In genomic region chr18:34929336-34929780, GRCh38 we compare ENCODE assay signal across 11 cellular contexts.
DNase-seq lines count a peak whose midpoint lies in the region; ATAC-seq and TF ChIP-seq lines count a peak whose summit lies in the region.
"Had no signal": no experiment of that assay in that cellular context is flagged by ENCODE, and none has a peak within 500 bp of the region (broad histone marks: within the 10 kb centered on the region; RNA-seq: fewer than 3 reads in every experiment).

No MANE protein-coding gene starts in this region.

- no peaks in the 10 kb centered on the region for H4K20me1 ChIP-seq in IMR-90 (ENCODE audit: insufficient read depth, low read length)

- peak overlapping the region; percentile 5 to 58; a peak in 2 of 4 replicates for H4K8ac ChIP-seq in IMR-90 (ENCODE audit: low read depth in 2 of 2, low read length in 2 of 2)

- H2BK20ac ChIP-seq in IMR-90 (ENCODE audit: low read depth, low read length): peak overlapping the region; percentile 70; the same call in 1 of the 2 replicates

- POLR2A ChIA-PET in IMR-90 (lab: Charles Lee; ENCODE audit: unreplicated experiment) (no interaction called here), GM10248 (lab: Yijun Ruan, JAX) (no interaction called here)

- CTCF ChIA-PET in IMR-90 (lab: Yijun Ruan, JAX) (interaction anchor here (1.0 kb wide), 1 partner anchor 214 kb away, joined by 3 read pairs; no protein-coding TSS in a partner anchor), GM10248 (lab: Yijun Ruan, JAX) (interaction anchor here (1.0 to 1.5 kb wide), 2 partner anchors 9 to 20 kb away, joined by 3 read pairs; no protein-coding TSS in a partner anchor)

- TF ChIP-seq RAD21 in IMR-90 (IDR thresholded peaks at IDR 0.05; ENCODE audit: low read length): no peak

- H3K27ac ChIP-seq in IMR-90 (ENCODE audit: insufficient read depth, low read length): peak overlapping the region; percentile 56; the same call in 1 of the 2 replicates

- no peaks in the 10 kb centered on the region for H3K27me3 ChIP-seq in IMR-90 (ENCODE audit: control insufficient read depth, insufficient read depth, low read length)
- H3K27me3 ChIP-seq in adipocyte (replicated peaks; ENCODE audit: control insufficient read depth, insufficient read depth, low read length): no peaks in the 10 kb centered on the region

- ATAC-seq in IMR-90 (ENCODE audit: low read depth) (peak; percentile 94), left colon (peak; percentile 62), GM21576 (IDR thresholded peaks at IDR 0.05; ENCODE audit: unreplicated experiment) (no peak), GM18502 (IDR thresholded peaks at IDR 0.05; ENCODE audit: poor library complexity, unreplicated experiment) (no peak)

- dilution Hi-C loops in IMR-90 (cut with HindIII; ENCODE audit: low sequenced_read_pairs, unreplicated experiment): no loop called here

- no peak for TF ChIP-seq POLR2A in IMR-90 (IDR thresholded peaks at IDR 0.05; ENCODE audit: low read depth, low read length)

- no peak overlapping the region for H3K4me3 ChIP-seq in IMR-90 (ENCODE audit: insufficient read depth, low read depth, low read length)
- no peak overlapping the region for H3K4me3 ChIP-seq in adipocyte (ENCODE audit: low read length)

- peak overlapping the region; percentile 89 for H2BK120ac ChIP-seq in IMR-90 (ENCODE audit: low read depth, low read length)

- H2BK15ac ChIP-seq in IMR-90 (ENCODE audit: low read depth, low read length): no peak overlapping the region; the same call in 2 of the 3 replicates

- peak overlapping the region; percentile 17; the same call in 1 of the 2 replicates for H3K18ac ChIP-seq in IMR-90 (ENCODE audit: low read depth, low read length)

- intact Hi-C loops in IMR-90 (cut with micrococcal nuclease): no loop called here
- intact Hi-C loops in left colon (cut with DNase I, micrococcal nuclease): no loop called here

- H4K5ac ChIP-seq in IMR-90 (ENCODE audit: low read depth, low read length): 0 out of 2 replicates have a peak overlapping the region, but pooled peaks have one; percentile 33

- no peak overlapping the region for H3K56ac ChIP-seq in IMR-90 (ENCODE audit: extremely low read depth, insufficient read depth, low read length)

- no peak overlapping the region for H2AK9ac ChIP-seq in IMR-90 (replicated peaks; ENCODE audit: low read depth, low read length, poor library complexity)

- no peak overlapping the region for H3K23ac ChIP-seq in IMR-90 (ENCODE audit: low read depth, low read length)

- no TSS peak for BruUV-seq in IMR-90 (replicated peaks; lab: Mats Ljungman, UMichigan)

- H3K79me1 ChIP-seq in IMR-90 (ENCODE audit: low read depth in 1 of 2, low read length in 2 of 2): no peaks in the 10 kb centered on the region

- H2AFZ ChIP-seq in IMR-90 (replicated peaks; ENCODE audit: low read length, poor library complexity): peak overlapping the region; percentile 44

- in situ Hi-C loops in IMR-90 (cut with MboI; ENCODE audit: low sequenced_read_pairs): no loop called here

- TF ChIP-seq CTCF in IMR-90 (conservative IDR thresholded peaks at IDR 0.05; ENCODE audit: low read depth, low read length) (no peak), GM10248 (IDR thresholded peaks at IDR 0.05; ENCODE audit: control extremely low read depth, extremely low read depth, low read depth, missing control alignments) (no peak)

- H3K4ac ChIP-seq in IMR-90 (ENCODE audit: low read depth, low read length): peak overlapping the region; percentile 48

- DNase-seq in AG20443 (ENCODE audit: low spot score) (peak; percentile 18), IMR-90 (peak; percentile 91), adipocyte (ENCODE audit: low read depth) (peak; percentile 77), left colon (no peak), GM10248 (ENCODE audit: extremely low spot score) (no peak)
- DNase-seq in activated effector memory CD4-positive, alpha-beta T cell treated with anti-CD3 and anti-CD28 coated beads, Interleukin-2, amount 50 U/mL, for 16 hours: no peak
- DNase-seq: activated gamma-delta T cell, naive B cell, NCI-H1105 treated with DMSO at 0.1 percent for 48 hours had no signal

- H4K91ac ChIP-seq in IMR-90 (ENCODE audit: insufficient read depth, low read depth, low read length): no peak overlapping the region; the same call in 1 of the 2 replicates

- H3K9ac ChIP-seq in IMR-90 (ENCODE audit: low read depth, low read length) (no peak overlapping the region), adipocyte (ENCODE audit: low read length) (no peak overlapping the region)

- H3K4me1 ChIP-seq in IMR-90 (ENCODE audit: control insufficient read depth, insufficient read depth, low read length) (peaks cover 9% of the 10 kb centered on the region), adipocyte (ENCODE audit: control insufficient read depth, insufficient read depth, low read length) (peaks cover 18% of the 10 kb centered on the region)

- peak overlapping the region; percentile 21; the same call in 1 of the 2 replicates for H3K4me2 ChIP-seq in IMR-90 (ENCODE audit: low read depth, low read length)

- H2AK5ac ChIP-seq in IMR-90 (ENCODE audit: low read depth, low read length): no peak overlapping the region

- H3K36me3 ChIP-seq in IMR-90 (ENCODE audit: control insufficient read depth, insufficient read depth, low read length): no peaks in the 10 kb centered on the region
- H3K36me3 ChIP-seq in adipocyte (ENCODE audit: control insufficient read depth, insufficient read depth, low read length, severe bottlenecking): no peaks in the 10 kb centered on the region

- H3K9me3 ChIP-seq in IMR-90 (ENCODE audit: control insufficient read depth, insufficient read depth, low read length) (no peaks in the 10 kb centered on the region), adipocyte (ENCODE audit: control insufficient read depth, low read length) (no peaks in the 10 kb centered on the region)

- WGBS in IMR-90 (ENCODE audit: extremely low coverage in 2 of 2, insufficient read length in 1 of 2), 2 experiments: no CpG with 5 or more reads among the region's 2 CpGs

- H3K14ac ChIP-seq in IMR-90 (replicated peaks; ENCODE audit: low read depth, low read length): peak overlapping the region; percentile 54; the same call in 1 of the 2 replicates

- peaks cover 4% of the 10 kb centered on the region; the same call in 1 of the 2 replicates for H3K9me1 ChIP-seq in IMR-90 (ENCODE audit: insufficient read depth, low read length)

- H2BK5ac ChIP-seq in IMR-90 (ENCODE audit: low read depth, low read length, poor library complexity, severe bottlenecking): peak overlapping the region; percentile 72

TF ChIP-seq in IMR-90, 13 proteins besides CTCF, POLR2A, EP300 and RAD21:
- TF ChIP-seq MXI1 (IDR thresholded peaks at IDR 0.05; ENCODE audit: borderline replicate concordance, low read depth, low read length): no peak
- TF ChIP-seq USF2 (IDR thresholded peaks at IDR 0.05; ENCODE audit: low read depth, low read length): peak; percentile 54
- no peak for TF ChIP-seq RFX5 (IDR thresholded peaks at IDR 0.05; ENCODE audit: low read depth, low read length)
- no peak for TF ChIP-seq SMC3 (IDR thresholded peaks at IDR 0.05; ENCODE audit: low read depth, low read length)
- no peak for TF ChIP-seq ELK1 (IDR thresholded peaks at IDR 0.05; ENCODE audit: borderline replicate concordance, low read depth, low read length)
- peak; percentile 57; the same call in 1 of the 2 replicates for TF ChIP-seq FOS (IDR thresholded peaks at IDR 0.05; ENCODE audit: low read depth, low read length)
- peak; percentile 68 for TF ChIP-seq MAZ (IDR thresholded peaks at IDR 0.05; ENCODE audit: borderline replicate concordance, low read depth, low read length)
- no peak for TF ChIP-seq CHD1 (IDR thresholded peaks at IDR 0.05; ENCODE audit: low read depth, low read length)
- TF ChIP-seq MAFK (IDR thresholded peaks at IDR 0.05; ENCODE audit: low read depth, low read length): peak; percentile 26; the same call in 1 of the 2 replicates
- peak; percentile 48; the same call in 1 of the 2 replicates for TF ChIP-seq CEBPB (IDR thresholded peaks at IDR 0.05; ENCODE audit: low read depth, low read length)
- no peak; the same call in 1 of the 2 replicates for TF ChIP-seq NFE2L2 (IDR thresholded peaks at IDR 0.05; ENCODE audit: low read depth, low read length)
- TF ChIP-seq BHLHE40 (IDR thresholded peaks at IDR 0.05; ENCODE audit: low read depth, low read length): no peak
- peak; percentile 63 for TF ChIP-seq RCOR1 (IDR thresholded peaks at IDR 0.05; ENCODE audit: insufficient replicate concordance, low read length)

Comparison
In these comparisons a context has a peak if more than half of its experiments do, and no peak if none do; other contexts are left out.
1. DNase-seq: peak in AG20443 (single experiment), IMR-90 (single experiment) and adipocyte (single experiment); none in left colon (0 of 2), activated effector memory CD4-positive, alpha-beta T cell treated with anti-CD3 and anti-CD28 coated beads, Interleukin-2, amount 50 U/mL, for 16 hours (single experiment) and GM10248 (single experiment).
2. ATAC-seq: peak in IMR-90 (single experiment) and left colon (single experiment); none in GM21576 (single experiment) and GM18502 (single experiment).